In the genomic region with DNA sequence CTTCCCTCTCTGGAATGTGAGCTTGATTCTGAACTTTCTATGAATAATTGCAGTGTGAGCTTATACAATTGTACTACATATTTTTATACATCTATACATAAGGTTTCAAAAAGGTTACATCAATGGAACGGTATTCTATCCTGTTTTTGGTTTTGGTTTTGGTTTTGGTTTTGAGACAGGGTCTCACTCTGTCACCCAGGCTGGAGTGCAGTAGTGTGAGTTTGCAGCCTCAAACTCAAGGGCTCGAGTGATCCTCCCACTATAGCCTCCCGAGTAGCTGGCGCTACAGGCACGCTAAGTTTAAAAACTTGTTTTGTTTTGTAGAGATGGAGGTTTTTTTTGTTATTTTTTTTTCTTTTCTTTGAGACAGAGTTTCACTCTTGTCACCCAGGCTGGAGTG, we compare ENCODE assay signal across 12 cellular contexts. TPM values are rescaled to one million over a fixed set of nuclear protein-coding genes. Genes with fewer than 3 reads are reported as not detected.
DNase-seq lines count a peak whose midpoint lies in the region; ATAC-seq and TF ChIP-seq lines count a peak whose summit lies in the region.
"Had no signal": no experiment of that assay in that cellular context is flagged by ENCODE, and none has a peak within 500 bp of the region (broad histone marks: within the 10 kb centered on the region; RNA-seq: fewer than 3 reads in every experiment).

No MANE protein-coding gene starts in this region.

- no peaks in the 10 kb centered on the region for H3K4me1 ChIP-seq in upper lobe of right lung
- H3K4me1 ChIP-seq: psoas muscle had no signal

- peak overlapping the region in 2 of 3 donors; percentile 50 to 76 for H3K27ac Mint-ChIP-seq in IgD-negative memory B cell
- H3K27ac Mint-ChIP-seq in activated naive CD8-positive, alpha-beta T cell treated with anti-CD3 and anti-CD28 coated beads for 36 hours = peak overlapping the region; percentile 80

- peak overlapping the region; percentile 2 for H3K4me3 ChIP-seq in upper lobe of right lung
- H3K4me3 ChIP-seq: psoas muscle had no signal

- H3K4me1 Mint-ChIP-seq in IgD-negative memory B cell = peaks cover 8 to 12% (median 11%) of the 10 kb centered on the region in 3 donors
- peaks cover 22% of the 10 kb centered on the region for H3K4me1 Mint-ChIP-seq in activated naive CD8-positive, alpha-beta T cell treated with anti-CD3 and anti-CD28 coated beads for 36 hours

- no peak overlapping the region for H3K27ac ChIP-seq in upper lobe of right lung
- H3K27ac ChIP-seq: C4-2B, psoas muscle had no signal

- TF ChIP-seq CTCF in upper lobe of right lung (IDR thresholded peaks at IDR 0.05) = no peak

- H3K27me3 Mint-ChIP-seq in IgD-negative memory B cell = peaks cover 8% of the 10 kb centered on the region
- no peaks in the 10 kb centered on the region for H3K27me3 Mint-ChIP-seq in activated naive CD8-positive, alpha-beta T cell treated with anti-CD3 and anti-CD28 coated beads for 36 hours

- peak overlapping the region; percentile 23 to 83 (median 60) for H3K4me3 Mint-ChIP-seq in IgD-negative memory B cell
- H3K4me3 Mint-ChIP-seq in activated naive CD8-positive, alpha-beta T cell treated with anti-CD3 and anti-CD28 coated beads for 36 hours = peak overlapping the region; percentile 51

- ATAC-seq in upper lobe of right lung = no peak
- ATAC-seq: left lobe of liver, psoas muscle had no signal

- no peaks in the 10 kb centered on the region for H3K36me3 ChIP-seq in upper lobe of right lung

- H3K36me3 Mint-ChIP-seq in IgD-negative memory B cell = no peaks in the 10 kb centered on the region
- H3K36me3 Mint-ChIP-seq in activated naive CD8-positive, alpha-beta T cell treated with anti-CD3 and anti-CD28 coated beads for 36 hours = no peaks in the 10 kb centered on the region

- intact Hi-C loops in upper lobe of right lung (cut with DNase I) = no loop called here

- H3K9me3 Mint-ChIP-seq in IgD-negative memory B cell = no peaks in the 10 kb centered on the region
- peaks cover 1% of the 10 kb centered on the region for H3K9me3 Mint-ChIP-seq in activated naive CD8-positive, alpha-beta T cell treated with anti-CD3 and anti-CD28 coated beads for 36 hours

- no peaks in the 10 kb centered on the region for H3K27me3 ChIP-seq in upper lobe of right lung

- H3K9me3 ChIP-seq in upper lobe of right lung = no peaks in the 10 kb centered on the region
- H3K9me3 ChIP-seq: psoas muscle had no signal

- peak in 4 of 6 experiments; percentile 6 to 49 (median 25) for DNase-seq in stimulated activated naive CD4-positive, alpha-beta T cell (lab: John Stamatoyannopoulos, UW)
- no peak for DNase-seq in stimulated activated naive CD4-positive, alpha-beta T cell treated with Interleukin-2 at 50 U/mL for 16 hours (lab: John Stamatoyannopoulos, UW)
- peak; percentile 31 for DNase-seq in activated naive CD8-positive, alpha-beta T cell treated with anti-CD3 and anti-CD28 coated beads for 36 hours
- DNase-seq in upper lobe of right lung (no peak), cortex of kidney (lab: John Stamatoyannopoulos, UW) (no peak), nucleus accumbens (lab: John Stamatoyannopoulos, UW) (no peak), NCI-H1417 (lab: John Stamatoyannopoulos, UW) (no peak)
- DNase-seq: psoas muscle had no signal

RNA-seq across cellular contexts. Expression of a gene that starts 1.1 kb away (rescaled TPM):
- polyA plus RNA-seq in IgD-negative memory B cell = not detected
- total RNA-seq in activated naive CD8-positive, alpha-beta T cell treated with anti-CD3 and anti-CD28 coated beads for 36 hours = not detected
- not detected for total RNA-seq in upper lobe of right lung
- total RNA-seq: dermis microvascular lymphatic vessel endothelial cell had no signal

RNA-seq across cellular contexts. Expression of a gene that starts 12.9 kb away (rescaled TPM):
- not detected for polyA plus RNA-seq in IgD-negative memory B cell
- total RNA-seq in activated naive CD8-positive, alpha-beta T cell treated with anti-CD3 and anti-CD28 coated beads for 36 hours = not detected
- 0.78 TPM for total RNA-seq in upper lobe of right lung
- total RNA-seq: dermis microvascular lymphatic vessel endothelial cell had no signal

RNA-seq across cellular contexts. Expression of a gene that starts 31.6 kb away (rescaled TPM):
- polyA plus RNA-seq in IgD-negative memory B cell = not detected
- 1 to 10 TPM in 1 of 2 experiments, under 1 TPM in 1; 0.74 to 1.2 TPM for total RNA-seq in activated naive CD8-positive, alpha-beta T cell treated with anti-CD3 and anti-CD28 coated beads for 36 hours
- 61.7 TPM for total RNA-seq in upper lobe of right lung

Comparison
In these comparisons a context has a peak if more than half of its experiments do, and no peak if none do; other contexts are left out.
1. DNase-seq: peak in stimulated activated naive CD4-positive, alpha-beta T cell (4 of 6) and activated naive CD8-positive, alpha-beta T cell treated with anti-CD3 and anti-CD28 coated beads for 36 hours (single experiment); none in stimulated activated naive CD4-positive, alpha-beta T cell treated with Interleukin-2 at 50 U/mL for 16 hours (single experiment), upper lobe of right lung (single experiment), cortex of kidney (single experiment), nucleus accumbens (0 of 56) and NCI-H1417 (0 of 3).
2. RNA of a gene that starts 31.6 kb away (total RNA-seq): 61.7 TPM in upper lobe of right lung (single experiment); 0.74 to 1.2 TPM in activated naive CD8-positive, alpha-beta T cell treated with anti-CD3 and anti-CD28 coated beads for 36 hours; every median in the first group is over 10 times any median in the second.